In the genomic region with DNA sequence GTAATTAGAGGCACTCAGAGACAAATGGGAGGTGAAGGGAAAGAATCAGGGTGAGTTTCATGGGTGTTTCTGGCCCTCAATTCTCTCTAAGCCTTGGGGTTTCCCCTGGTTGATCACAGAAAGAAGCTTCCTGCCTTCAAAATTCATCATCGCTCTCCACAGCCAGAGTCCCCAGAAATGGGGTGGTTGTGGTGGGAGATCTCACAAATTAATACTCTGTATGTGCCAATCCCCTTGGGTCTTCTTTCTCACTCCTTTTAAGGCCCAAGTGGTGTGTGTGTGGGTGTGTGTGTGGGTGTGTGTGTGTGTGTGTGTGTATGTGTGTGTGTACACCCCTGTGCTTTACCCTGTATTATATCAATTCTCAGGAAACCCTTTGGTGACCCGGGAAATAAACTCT, we compare ENCODE assay signal across 10 cellular contexts. TPM values are rescaled to one million over a fixed set of nuclear protein-coding genes. Genes with fewer than 3 reads are reported as not detected.
DNase-seq lines count a peak whose midpoint lies in the region; ATAC-seq and TF ChIP-seq lines count a peak whose summit lies in the region.
"Had no signal": no experiment of that assay in that cellular context is flagged by ENCODE, and none has a peak within 500 bp of the region (broad histone marks: within the 10 kb centered on the region; RNA-seq: fewer than 3 reads in every experiment).

No MANE protein-coding gene starts in this region.

- intact Hi-C loops in activated B cell treated with CpG ODN at 0.5 μM for 24 hours (cut with micrococcal nuclease) = loop anchor here (2.0 kb wide), 1 partner anchor 16 kb away; no protein-coding TSS in a partner anchor

- CTCF ChIA-PET in activated B cell treated with CpG ODN at 0.5 μM for 24 hours (lab: Charles Lee) = interaction anchor here (1.6 to 5.8 kb wide), 2 partner anchors 16 to 34 kb away, joined by 4 to 58 read pairs; a partner anchor contains a TSS

- no peaks in the 10 kb centered on the region for H3K4me1 ChIP-seq in foreskin keratinocyte

- H3K4me3 Mint-ChIP-seq in activated B cell treated with CpG ODN at 0.5 μM for 24 hours = peak overlapping the region; percentile 57
- H3K4me3 Mint-ChIP-seq in activated naive CD8-positive, alpha-beta T cell = peak overlapping the region; percentile 70

- peaks cover 64% of the 10 kb centered on the region for H3K4me1 Mint-ChIP-seq in activated B cell treated with CpG ODN at 0.5 μM for 24 hours
- peaks cover 79% of the 10 kb centered on the region for H3K4me1 Mint-ChIP-seq in activated naive CD8-positive, alpha-beta T cell (ENCODE audit: low read depth)

- DNase-seq in activated B cell treated with CpG ODN at 0.5 μM for 24 hours = no peak
- DNase-seq in stimulated activated CD4-positive, alpha-beta T cell treated with anti-CD3 and anti-CD28 coated beads, Interleukin-2, amount 100 ng/mL, for 4 hours (ENCODE audit: low read depth) = peak; percentile 51
- DNase-seq in GOT3 (lab: John Stamatoyannopoulos, UW) = no peak
- DNase-seq in foreskin keratinocyte = no peak
- DNase-seq in cerebellar cortex (ENCODE audit: low spot score) = no peak
- DNase-seq: midbrain, NCI-H1092 treated with DMSO at 0.1 percent for 48 hours had no signal

- peak overlapping the region; percentile 47 for H3K27ac Mint-ChIP-seq in activated B cell treated with CpG ODN at 0.5 μM for 24 hours
- peak overlapping the region; percentile 95 for H3K27ac Mint-ChIP-seq in activated naive CD8-positive, alpha-beta T cell

- POLR2A ChIA-PET in activated B cell treated with CpG ODN at 0.5 μM for 24 hours (lab: Charles Lee) = interaction anchor here (0.6 to 3.6 kb wide), 5 partner anchors 10 to 1332 kb away, joined by 3 to 31 read pairs (median 6); a partner anchor contains a TSS

- H3K9me3 Mint-ChIP-seq in activated B cell treated with CpG ODN at 0.5 μM for 24 hours = peaks cover 4% of the 10 kb centered on the region
- H3K9me3 Mint-ChIP-seq in activated naive CD8-positive, alpha-beta T cell (ENCODE audit: low read depth) = peaks cover 7% of the 10 kb centered on the region

- ATAC-seq in activated B cell treated with CpG ODN at 0.5 μM for 24 hours (ENCODE audit: low read depth) = no peak
- ATAC-seq in foreskin keratinocyte = no peak
- ATAC-seq in GM21526 (IDR thresholded peaks at IDR 0.05; ENCODE audit: low FRiP score, unreplicated experiment) = no peak

- no peaks in the 10 kb centered on the region for H3K27me3 Mint-ChIP-seq in activated B cell treated with CpG ODN at 0.5 μM for 24 hours
- no peaks in the 10 kb centered on the region for H3K27me3 Mint-ChIP-seq in activated naive CD8-positive, alpha-beta T cell

- peaks cover 3% of the 10 kb centered on the region for H3K36me3 Mint-ChIP-seq in activated B cell treated with CpG ODN at 0.5 μM for 24 hours (ENCODE audit: low read depth)
- peaks cover 2% of the 10 kb centered on the region for H3K36me3 Mint-ChIP-seq in activated naive CD8-positive, alpha-beta T cell

- TF ChIP-seq CTCF in C4-2B (conservative IDR thresholded peaks at IDR 0.05) (no peak), activated B cell treated with CpG ODN at 0.5 μM for 24 hours (IDR thresholded peaks at IDR 0.05) (no peak), foreskin keratinocyte (conservative IDR thresholded peaks at IDR 0.05) (no peak)

- peak overlapping the region; percentile 48 for H3K27ac ChIP-seq in C4-2B
- no peak overlapping the region for H3K27ac ChIP-seq in foreskin keratinocyte

- no peaks in the 10 kb centered on the region for H3K27me3 ChIP-seq in foreskin keratinocyte

RNA-seq across cellular contexts. Expression of a gene that starts 2.7 kb away (rescaled TPM):
- total RNA-seq in activated B cell treated with CpG ODN at 0.5 μM for 24 hours (5.8 and 6.1 TPM in 2 replicates), foreskin keratinocyte (under 0.01 and 0.20 TPM in 2 replicates)
- 0.04 TPM in 1 of 2 replicates, not detected in the other for polyA plus RNA-seq in foreskin keratinocyte

RNA-seq across cellular contexts. Expression of a gene that starts 33.9 kb away (rescaled TPM):
- total RNA-seq in activated B cell treated with CpG ODN at 0.5 μM for 24 hours (109 and 115 TPM in 2 replicates), foreskin keratinocyte (118 TPM in 2 replicates)
- 117 and 121 TPM in 2 replicates for polyA plus RNA-seq in foreskin keratinocyte

RNA-seq across cellular contexts. Expression of a gene that starts 59.8 kb away (rescaled TPM):
- total RNA-seq in activated B cell treated with CpG ODN at 0.5 μM for 24 hours (5.8 and 11.6 TPM in 2 replicates), foreskin keratinocyte (1.0 and 1.3 TPM in 2 replicates)
- polyA plus RNA-seq in foreskin keratinocyte = 0.37 and 0.38 TPM in 2 replicates
